ENCODE assay signal across 21 cellular contexts in the genomic region with DNA sequence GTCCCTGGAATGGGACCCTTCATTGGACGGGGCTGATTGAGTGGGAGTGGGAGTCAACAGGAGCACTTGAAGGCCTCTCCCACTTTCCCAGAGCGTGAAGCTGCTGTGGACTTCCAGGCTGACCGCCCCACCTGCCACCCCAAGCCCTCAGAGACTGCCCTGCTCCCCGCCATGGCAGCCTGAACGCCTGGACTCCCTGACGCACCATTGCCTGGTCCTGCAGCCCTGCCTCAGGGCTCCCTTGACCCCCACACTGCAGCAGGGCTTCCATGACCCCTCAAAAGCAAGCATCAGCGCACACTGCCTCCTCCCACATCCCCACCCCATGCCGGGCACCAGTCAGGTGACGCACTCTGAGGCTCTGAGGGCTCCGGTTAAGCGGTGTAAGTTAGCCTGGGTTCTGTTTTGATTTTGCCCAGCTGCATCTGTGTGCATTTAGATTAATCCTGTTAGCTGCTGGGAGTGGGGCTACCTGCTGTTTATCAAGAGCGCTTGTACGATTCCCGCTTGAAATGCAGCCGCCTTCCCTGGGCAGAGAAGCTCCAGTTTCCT. TPM values are rescaled to one million over a fixed set of nuclear protein-coding genes. Genes with fewer than 3 reads are reported as not detected.
"Had no signal": no experiment of that assay in that cellular context is flagged by ENCODE, and none has a peak within 500 bp of the region (broad histone marks: within the 10 kb centered on the region; RNA-seq: fewer than 3 reads in every experiment).

No MANE protein-coding gene starts in this region.

- FAIRE-seq: colon, TTC549, urothelium cell line had no signal

- H3K27ac ChIP-seq: dorsolateral prefrontal cortex, foreskin keratinocyte, hepatocyte, lower lobe of right lung, tibial artery had no signal

- H3K9me3 ChIP-seq: lower lobe of right lung, tibial artery had no signal

- DNase-seq: activated B cell treated with CpG ODN at 0.5 μM for 24 hours; activated CD4-positive, alpha-beta T cell treated with anti-CD3 and anti-CD28 coated beads for 4 hours; activated CD8-positive, alpha-beta T cell treated with anti-CD3 and anti-CD28 coated beads, Interleukin-2, amount 10 ng/mL, durations not matched to agents 7 days and 5 days; activated naive CD4-positive, alpha-beta T cell treated with anti-CD3 and anti-CD28 coated beads for 36 hours; activated T-cell treated with anti-CD3 and anti-CD28 coated beads, Interleukin-2, amount 50 U/mL, for 4 hours; central memory CD4-positive, alpha-beta T cell; dorsolateral prefrontal cortex; foreskin keratinocyte; left cardiac atrium; lower lobe of right lung; stimulated activated CD4-positive, alpha-beta T cell treated with anti-CD3 and anti-CD28 coated beads, Interleukin-12 subunit alpha, Interleukin-12 subunit beta, amount 100 ng/mL, for 4 hours; stimulated activated CD4-positive, alpha-beta T cell treated with anti-CD3 and anti-CD28 coated beads, Interleukin-1b, Interleukin-23, amount 100 ng/mL, for 48 hours; stimulated activated naive CD8-positive, alpha-beta T cell treated with anti-CD3 and anti-CD28 coated beads, Interleukin-15, Interleukin-2, amounts not matched to agents 100 U/mL and 50 U/mL, for 24 hours; substantia nigra; tibial artery had no signal

- H3K27me3 ChIP-seq: hepatocyte had no signal

- H3K79me2 ChIP-seq: hepatocyte had no signal

- ATAC-seq: activated CD8-positive, alpha-beta T cell treated with anti-CD3 and anti-CD28 coated beads, Interleukin-2, amount 10 ng/mL, durations not matched to agents 7 days and 5 days; activated T-cell treated with anti-CD3 and anti-CD28 coated beads, Interleukin-2, amount 50 U/mL, for 4 hours; foreskin keratinocyte; left cardiac atrium; lower lobe of right lung; natural killer cell treated with Interleukin-12 subunit alpha and Interleukin-12 subunit beta and Interleukin-15 and Interleukin-18, amount 100 ng/mL, for 72 hours; stimulated activated naive CD8-positive, alpha-beta T cell treated with anti-CD3 and anti-CD28 coated beads, Interleukin-15, Interleukin-2, amounts not matched to agents 100 U/mL and 50 U/mL, for 24 hours had no signal

- H3K4me1 ChIP-seq: foreskin keratinocyte, lower lobe of right lung, tibial artery had no signal

- H3K4me3 ChIP-seq: dorsolateral prefrontal cortex, hepatocyte, lower lobe of right lung, tibial artery had no signal

- H2AFZ ChIP-seq: hepatocyte had no signal

- H3K4me2 ChIP-seq: hepatocyte had no signal

- H3K36me3 ChIP-seq: lower lobe of right lung, tibial artery had no signal

RNA-seq across cellular contexts. Expression of a gene that starts 39.3 kb away (rescaled TPM):
- total RNA-seq: activated B cell treated with CpG ODN at 0.5 μM for 24 hours; activated CD8-positive, alpha-beta T cell treated with anti-CD3 and anti-CD28 coated beads, Interleukin-2, amount 10 ng/mL, durations not matched to agents 7 days and 5 days; activated naive CD4-positive, alpha-beta T cell treated with anti-CD3 and anti-CD28 coated beads for 36 hours; activated T-cell treated with anti-CD3 and anti-CD28 coated beads, Interleukin-2, amount 50 U/mL, for 4 hours; fibroblast of lung; natural killer cell treated with Interleukin-12 subunit alpha and Interleukin-12 subunit beta and Interleukin-15 and Interleukin-18, amount 100 ng/mL, for 72 hours had no signal
- polyA plus RNA-seq: fibroblast of lung had no signal
